39 cellular contexts compared by ENCODE assay signal in the genomic region with DNA sequence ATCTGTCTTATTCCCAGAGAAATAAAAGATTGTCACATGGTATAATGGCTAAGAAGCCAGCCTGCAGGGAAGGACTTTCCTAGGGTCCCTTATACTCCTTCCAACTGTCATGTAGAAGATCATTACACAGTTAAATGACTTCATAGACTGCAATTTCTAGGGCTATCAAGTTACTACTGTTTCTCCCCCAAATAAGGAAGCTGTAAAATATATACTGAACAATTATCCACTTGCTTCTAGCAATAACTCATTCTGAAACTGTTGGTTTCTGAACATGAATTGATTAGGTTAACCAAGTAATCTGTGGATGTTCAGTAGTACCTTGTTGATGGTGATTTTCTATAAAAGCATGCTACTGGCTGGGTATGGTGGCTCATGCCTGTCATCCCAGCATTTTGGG. TPM values are rescaled to one million over a fixed set of nuclear protein-coding genes. Genes with fewer than 3 reads are reported as not detected.
"Had no signal": no experiment of that assay in that cellular context is flagged by ENCODE, and none has a peak within 500 bp of the region (broad histone marks: within the 10 kb centered on the region; RNA-seq: fewer than 3 reads in every experiment).

No MANE protein-coding gene starts in this region.

- DNase-seq: activated CD4-positive, alpha-beta T cell treated with anti-CD3 and anti-CD28 coated beads for 36 hours; activated CD4-positive, alpha-beta T cell treated with anti-CD3 and anti-CD28 coated beads, Interleukin-2, amount 10 ng/mL, durations not matched to agents 7 days and 5 days; activated CD4-positive, alpha-beta T cell treated with anti-CD3 and anti-CD28 coated beads, Interleukin-2, amount 50 U/mL, for 48 hours; activated CD8-positive, alpha-beta memory T cell treated with anti-CD3 and anti-CD28 coated beads, Interleukin-2, amount 50 U/mL, for 48 hours; activated CD8-positive, alpha-beta T cell treated with anti-CD3 and anti-CD28 coated beads, Interleukin-2, amount 10 ng/mL, durations not matched to agents 7 days and 5 days; activated effector memory CD4-positive, alpha-beta T cell treated with anti-CD3 and anti-CD28 coated beads, Interleukin-2, amount 50 U/mL, for 16 hours; activated naive CD4-positive, alpha-beta T cell; activated naive CD4-positive, alpha-beta T cell treated with anti-CD3 and anti-CD28 coated beads, Interleukin-2, amount 50 U/mL, for 16 hours; activated naive CD8-positive, alpha-beta T cell treated with anti-CD3 and anti-CD28 coated beads for 36 hours; activated T-cell treated with anti-CD3 and anti-CD28 coated beads, Interleukin-2, amount 50 U/mL, for 72 hours; amniotic stem cell; aorta; brain microvascular endothelial cell; central memory CD4-positive, alpha-beta T cell; MM.1S; MV-4-11; NCI-H1092; NCI-H1436 treated with DMSO at 0.1 percent for 48 hours; NCI-H1694 treated with DMSO at 0.1 percent for 48 hours; NCI-H2029; NCI-H345; NCI-H526; NCI-H748 treated with DMSO at 0.1 percent for 48 hours; NK-92 treated with Interleukin-12 subunit alpha and Interleukin-12 subunit beta, amount 100 ng/mL, for 24 hours; PC-3; Peyer's patch; RPMI8226; SHP77 treated with DMSO at 0.1 percent for 48 hours; SK-N-SH had no signal

- H3K27me3 ChIP-seq: brain microvascular endothelial cell, Peyer's patch, SJSA1 had no signal

- H3K27ac ChIP-seq: brain microvascular endothelial cell, KMS-11, Peyer's patch, SJSA1 had no signal

- H3K4me1 Mint-ChIP-seq: activated CD4-positive, alpha-beta T cell treated with anti-CD3 and anti-CD28 coated beads for 36 hours; activated CD4-positive, alpha-beta T cell treated with anti-CD3 and anti-CD28 coated beads, Interleukin-2, amount 10 ng/mL, durations not matched to agents 7 days and 5 days; activated naive CD8-positive, alpha-beta T cell treated with anti-CD3 and anti-CD28 coated beads for 36 hours; activated T-helper 17 cell treated with anti-CD3 and anti-CD28 coated beads, Interleukin-2, amount 50 U/mL, for 72 hours; WTC11 had no signal

- H3K4me2 ChIP-seq: KMS-11, SK-N-SH had no signal

- ATAC-seq: activated CD4-positive, alpha-beta T cell treated with anti-CD3 and anti-CD28 coated beads for 36 hours; activated CD4-positive, CD25-positive, alpha-beta regulatory T cell treated with anti-CD3 and anti-CD28 coated beads, Interleukin-2, amount 50 U/mL, for 24 hours; activated CD8-positive, alpha-beta T cell treated with anti-CD3 and anti-CD28 coated beads, Interleukin-2, amount 10 ng/mL, durations not matched to agents 7 days and 5 days; activated T-cell treated with anti-CD3 and anti-CD28 coated beads, Interleukin-2, amount 50 U/mL, for 72 hours; activated T-helper 17 cell treated with anti-CD3 and anti-CD28 coated beads, Interleukin-2, amount 50 U/mL, for 72 hours; PC-3; WTC11 had no signal

- H3K9me3 Mint-ChIP-seq: activated CD4-positive, alpha-beta T cell treated with anti-CD3 and anti-CD28 coated beads, Interleukin-2, amount 10 ng/mL, durations not matched to agents 7 days and 5 days; activated naive CD8-positive, alpha-beta T cell treated with anti-CD3 and anti-CD28 coated beads for 36 hours; activated T-cell treated with anti-CD3 and anti-CD28 coated beads, Interleukin-2, amount 50 U/mL, for 72 hours; activated T-helper 17 cell treated with anti-CD3 and anti-CD28 coated beads, Interleukin-2, amount 50 U/mL, for 72 hours; T-helper 1 cell treated with Interleukin-12 subunit alpha and Interleukin-12 subunit beta and Interleukin-4 antibody, amounts not matched to agents 30 μg/mL and 1 μg/mL, for 36 hours; T-helper 2 cell treated with Interferon-gamma antibody and Interleukin-4, amounts not matched to agents 5 μg/mL and 100 μg/mL, for 36 hours; WTC11 had no signal

- H3K4me3 ChIP-seq: Peyer's patch, SJSA1 had no signal

- H3K27me3 Mint-ChIP-seq: activated CD4-positive, alpha-beta T cell treated with anti-CD3 and anti-CD28 coated beads for 36 hours; activated CD4-positive, alpha-beta T cell treated with anti-CD3 and anti-CD28 coated beads, Interleukin-2, amount 10 ng/mL, durations not matched to agents 7 days and 5 days; activated naive CD8-positive, alpha-beta T cell treated with anti-CD3 and anti-CD28 coated beads for 36 hours; activated T-helper 17 cell treated with anti-CD3 and anti-CD28 coated beads, Interleukin-2, amount 50 U/mL, for 72 hours had no signal

- H3K9me3 ChIP-seq: Peyer's patch, SJSA1, SK-N-SH had no signal

- H3K4me1 ChIP-seq: Peyer's patch, SJSA1 had no signal

- H3K9ac ChIP-seq: KMS-11, SK-N-SH had no signal

- FAIRE-seq: TTC549 had no signal

- H3K36me3 Mint-ChIP-seq: activated naive CD8-positive, alpha-beta T cell treated with anti-CD3 and anti-CD28 coated beads for 36 hours had no signal

- H3K27ac Mint-ChIP-seq: activated CD4-positive, alpha-beta T cell treated with anti-CD3 and anti-CD28 coated beads for 36 hours; activated CD4-positive, alpha-beta T cell treated with anti-CD3 and anti-CD28 coated beads, Interleukin-2, amount 10 ng/mL, durations not matched to agents 7 days and 5 days; activated CD8-positive, alpha-beta T cell treated with anti-CD3 and anti-CD28 coated beads, Interleukin-2, amount 10 ng/mL, durations not matched to agents 7 days and 5 days; activated naive CD8-positive, alpha-beta T cell treated with anti-CD3 and anti-CD28 coated beads for 36 hours; activated T-cell treated with anti-CD3 and anti-CD28 coated beads, Interleukin-2, amount 50 U/mL, for 72 hours; activated T-helper 17 cell treated with anti-CD3 and anti-CD28 coated beads, Interleukin-2, amount 50 U/mL, for 72 hours; T-helper 1 cell treated with Interleukin-12 subunit alpha and Interleukin-12 subunit beta and Interleukin-4 antibody, amounts not matched to agents 30 μg/mL and 1 μg/mL, for 36 hours; T-helper 2 cell treated with Interferon-gamma antibody and Interleukin-4, amounts not matched to agents 5 μg/mL and 100 μg/mL, for 36 hours; WTC11 had no signal

- H3K4me3 Mint-ChIP-seq: activated CD4-positive, alpha-beta T cell treated with anti-CD3 and anti-CD28 coated beads for 36 hours; activated CD4-positive, alpha-beta T cell treated with anti-CD3 and anti-CD28 coated beads, Interleukin-2, amount 10 ng/mL, durations not matched to agents 7 days and 5 days; activated CD8-positive, alpha-beta T cell treated with anti-CD3 and anti-CD28 coated beads, Interleukin-2, amount 10 ng/mL, durations not matched to agents 7 days and 5 days; activated naive CD8-positive, alpha-beta T cell treated with anti-CD3 and anti-CD28 coated beads for 36 hours; activated T-cell treated with anti-CD3 and anti-CD28 coated beads, Interleukin-2, amount 50 U/mL, for 72 hours; activated T-helper 17 cell treated with anti-CD3 and anti-CD28 coated beads, Interleukin-2, amount 50 U/mL, for 72 hours; T-helper 1 cell treated with Interleukin-12 subunit alpha and Interleukin-12 subunit beta and Interleukin-4 antibody, amounts not matched to agents 30 μg/mL and 1 μg/mL, for 36 hours; T-helper 2 cell treated with Interferon-gamma antibody and Interleukin-4, amounts not matched to agents 5 μg/mL and 100 μg/mL, for 36 hours; WTC11 had no signal

- H3K36me3 ChIP-seq: brain microvascular endothelial cell, Peyer's patch, SJSA1 had no signal

RNA-seq across cellular contexts. Expression of a gene that starts 44.6 kb away (rescaled TPM):
- total RNA-seq: activated CD4-positive, alpha-beta T cell treated with anti-CD3 and anti-CD28 coated beads for 36 hours; activated CD4-positive, alpha-beta T cell treated with anti-CD3 and anti-CD28 coated beads, Interleukin-2, amount 10 ng/mL, durations not matched to agents 7 days and 5 days; activated CD8-positive, alpha-beta T cell treated with anti-CD3 and anti-CD28 coated beads, Interleukin-2, amount 10 ng/mL, durations not matched to agents 7 days and 5 days; activated naive CD8-positive, alpha-beta T cell treated with anti-CD3 and anti-CD28 coated beads for 36 hours; activated T-cell treated with anti-CD3 and anti-CD28 coated beads, Interleukin-2, amount 50 U/mL, for 72 hours; activated T-helper 17 cell treated with anti-CD3 and anti-CD28 coated beads, Interleukin-2, amount 50 U/mL, for 72 hours; LHCN-M2; NCI-H460; SJSA1 had no signal
- polyA plus RNA-seq: SK-N-SH had no signal
